ENCODE assay signal across 29 cellular contexts in genomic region chr11:46073632-46074031, GRCh38.
"Had no signal": no experiment of that assay in that cellular context is flagged by ENCODE, and none has a peak within 500 bp of the region (broad histone marks: within the 10 kb centered on the region; RNA-seq: fewer than 3 reads in every experiment).

No MANE protein-coding gene starts in this region.

- H3K4me2 ChIP-seq: neural progenitor cell had no signal

- ATAC-seq: naive thymus-derived CD8-positive, alpha-beta T cell; natural killer cell treated with Interleukin-12 subunit alpha and Interleukin-12 subunit beta and Interleukin-15 and Interleukin-18, amount 100 ng/mL, for 72 hours; psoas muscle; right cardiac atrium; right lobe of liver; stimulated activated memory B cell treated with anti-CD40 and anti-IgM and Interleukin-4, amounts not matched to agents 10 μg/mL and 1 μg/mL and 100 μg/mL, for 72 hours; stimulated activated naive CD8-positive, alpha-beta T cell treated with anti-CD3 and anti-CD28 coated beads, Interleukin-15, amount 100 ng/mL, for 72 hours; stimulated activated naive CD8-positive, alpha-beta T cell treated with anti-CD3 and anti-CD28 coated beads, Interleukin-15, Interleukin-2, amounts not matched to agents 100 U/mL and 50 U/mL, for 24 hours; upper lobe of right lung had no signal

- H3K4me3 ChIP-seq: neural progenitor cell, ovary, psoas muscle, right lobe of liver, sigmoid colon, spleen, suprapubic skin, testis, tibial artery, transverse colon, upper lobe of right lung, uterus had no signal

- H3K27ac ChIP-seq: neural progenitor cell, ovary, parathyroid adenoma, psoas muscle, right lobe of liver, sigmoid colon, spleen, suprapubic skin, testis, tibial artery, transverse colon, upper lobe of right lung had no signal

- H3K9me3 ChIP-seq: ovary, psoas muscle, right lobe of liver, sigmoid colon, spleen, suprapubic skin, testis, tibial artery, transverse colon, upper lobe of right lung, uterus had no signal

- FAIRE-seq: small intestine had no signal

- H3K27me3 ChIP-seq: neural progenitor cell, ovary, right lobe of liver, sigmoid colon, spleen, suprapubic skin, testis, tibial artery, transverse colon, upper lobe of right lung, uterus had no signal

- H3K9ac ChIP-seq: neural progenitor cell, parathyroid adenoma had no signal

- H2AFZ ChIP-seq: neural progenitor cell, parathyroid adenoma had no signal

- H3K36me3 ChIP-seq: ovary, right lobe of liver, uterus had no signal

- H3K4me1 ChIP-seq: neural progenitor cell, parathyroid adenoma, psoas muscle, right lobe of liver, transverse colon, upper lobe of right lung, uterus had no signal

- DNase-seq: naive thymus-derived CD8-positive, alpha-beta T cell; occipital lobe; ovary; posterior cingulate gyrus; psoas muscle; right cardiac atrium; right lobe of liver; sigmoid colon; small intestine; spleen; stimulated activated CD4-positive, alpha-beta T cell treated with anti-CD3 and anti-CD28 coated beads, Interleukin-12 subunit alpha, Interleukin-12 subunit beta, amount 100 ng/mL, for 4 hours; stimulated activated CD4-positive, alpha-beta T cell treated with anti-CD3 and anti-CD28 coated beads, Interleukin-1b, Interleukin-23, amount 100 ng/mL, for 48 hours; stimulated activated CD4-positive, alpha-beta T cell treated with anti-CD3 and anti-CD28 coated beads, Interleukin-4, amount 100 ng/mL, for 1 hour; stimulated activated CD4-positive, alpha-beta T cell treated with anti-CD3 and anti-CD28 coated beads, Interleukin-4, amount 100 ng/mL, for 4 hours; stimulated activated CD8-positive, alpha-beta memory T cell treated with anti-CD3 and anti-CD28 coated beads, Interleukin-4, amount 100 ng/mL, for 48 hours; stimulated activated naive CD4-positive, alpha-beta T cell; stimulated activated naive CD8-positive, alpha-beta T cell treated with anti-CD3 and anti-CD28 coated beads, Interleukin-15, amount 100 ng/mL, for 72 hours; stimulated activated naive CD8-positive, alpha-beta T cell treated with anti-CD3 and anti-CD28 coated beads, Interleukin-15, Interleukin-2, amounts not matched to agents 100 U/mL and 50 U/mL, for 24 hours; substantia nigra; testis; tibial artery; transverse colon; upper lobe of right lung; uterus had no signal
